In genomic region chr12:117790948-117791347, GRCh38 we compare ENCODE assay signal across 22 cellular contexts.
DNase-seq lines count a peak whose midpoint lies in the region; ATAC-seq, FAIRE-seq and TF ChIP-seq lines count a peak whose summit lies in the region.
"Had no signal": no experiment of that assay in that cellular context is flagged by ENCODE, and none has a peak within 500 bp of the region (broad histone marks: within the 10 kb centered on the region; RNA-seq: fewer than 3 reads in every experiment).

No MANE protein-coding gene starts in this region.

- no peaks in the 10 kb centered on the region for H3K27me3 ChIP-seq in GM23338 (ENCODE audit: insufficient read depth)
- H3K27me3 ChIP-seq in HUES64 (ENCODE audit: insufficient read depth, low read length): no peaks in the 10 kb centered on the region
- H3K27me3 ChIP-seq in H1 (replicated peaks in 1 of 4; ENCODE audit: control insufficient read depth in 3 of 4, extremely low read depth in 1 of 4, insufficient read depth in 3 of 4, low read length in 3 of 4): no peaks in the 10 kb centered on the region; a peak in 2 of 7 replicates
- no peaks in the 10 kb centered on the region for H3K27me3 ChIP-seq in iPS-20b (ENCODE audit: insufficient read depth, low read length)
- H3K27me3 ChIP-seq in BE2C: no peaks in the 10 kb centered on the region
- H3K27me3 ChIP-seq in H7 (ENCODE audit: control insufficient read depth, insufficient read depth, low read length): no peaks in the 10 kb centered on the region
- H3K27me3 ChIP-seq: BLaER1 treated with 17β-estradiol and CSF1 and Interleukin-3, amounts not matched to agents 10 nM and 100 nM had no signal

- H2BK20ac ChIP-seq in H1 (ENCODE audit: low read length): 0 out of 2 replicates have a peak overlapping the region, but pooled peaks have one; percentile 9

- no peaks in the 10 kb centered on the region for H3K9me3 Mint-ChIP-seq in GM23338

- H3K18ac ChIP-seq in H1 (ENCODE audit: extremely low read depth, low read length): peak overlapping the region; percentile 39; the same call in 1 of the 2 replicates

- H3K27ac ChIP-seq in GM23338 (ENCODE audit: low read depth) (peak overlapping the region; percentile 88), HUES64 (ENCODE audit: low read depth, low read length) (0 out of 2 replicates have a peak overlapping the region, but pooled peaks have one; percentile 27), H1 (ENCODE audit: low read depth, low read length) (no peak overlapping the region), iPS-20b (ENCODE audit: low read length) (no peak overlapping the region)
- H3K27ac ChIP-seq: 22Rv1; BLaER1 treated with 17β-estradiol and CSF1 and Interleukin-3, amounts not matched to agents 10 nM and 100 nM had no signal

- H2BK120ac ChIP-seq in H1 (replicated peaks; ENCODE audit: low read depth, low read length): no peak overlapping the region

- TF ChIP-seq RAD21 in H1 (IDR thresholded peaks at IDR 0.05 in 1 of 2, conservative IDR thresholded peaks at IDR 0.05 in 1 of 2; ENCODE audit: low read depth in 2 of 2, low read length in 2 of 2): no peak

- CTCF ChIA-PET in H1 (lab: Charles Lee; ENCODE audit: partially characterized antibody): interaction anchor here (0.7 to 2.6 kb wide), 5 partner anchors 13 to 388 kb away, joined by 3 to 8 read pairs (median 4); no protein-coding TSS in a partner anchor

- no peak for TF ChIP-seq POLR2A in H1 (IDR thresholded peaks at IDR 0.05; ENCODE audit: control extremely low read depth in 1 of 2, low read depth in 2 of 2, low read length in 2 of 2)

- FAIRE-seq in H1 (lab: Jason Lieb, UNC): no peak
- FAIRE-seq: A204.1, GM12891 had no signal

- H2AFZ ChIP-seq in GM23338 (no peak overlapping the region), H1 (ENCODE audit: low read length) (no peak overlapping the region)

- no peaks in the 10 kb centered on the region for H3K36me3 ChIP-seq in GM23338 (ENCODE audit: insufficient read depth)
- H3K36me3 ChIP-seq in HUES64 (ENCODE audit: insufficient read depth, low read length): no peaks in the 10 kb centered on the region
- peaks cover 0 to 3% (median 0%) of the 10 kb centered on the region in 4 experiments; a peak in 1 of 8 replicates for H3K36me3 ChIP-seq in H1 (ENCODE audit: control insufficient read depth in 2 of 4, insufficient read depth in 4 of 4, low read length in 3 of 4)
- no peaks in the 10 kb centered on the region for H3K36me3 ChIP-seq in iPS-20b (ENCODE audit: insufficient read depth, low read depth, low read length)
- no peaks in the 10 kb centered on the region for H3K36me3 ChIP-seq in BE2C
- no peaks in the 10 kb centered on the region for H3K36me3 ChIP-seq in H7 (replicated peaks; ENCODE audit: control insufficient read depth, insufficient read depth, low read length)
- H3K36me3 ChIP-seq: BLaER1 treated with 17β-estradiol and CSF1 and Interleukin-3, amounts not matched to agents 10 nM and 100 nM had no signal

- H4K91ac ChIP-seq in H1 (replicated peaks; ENCODE audit: insufficient read length, low read length): no peak overlapping the region

- peaks cover 39% of the 10 kb centered on the region for H3K4me1 Mint-ChIP-seq in GM23338
- H3K4me1 Mint-ChIP-seq: B cell; CD14-positive monocyte; CD8-positive, alpha-beta memory T cell had no signal

- no peak overlapping the region for H3K23ac ChIP-seq in H1 (ENCODE audit: insufficient read length)

- H3K36me3 Mint-ChIP-seq in GM23338 (ENCODE audit: low read depth): no peaks in the 10 kb centered on the region
- H3K36me3 Mint-ChIP-seq: CD14-positive monocyte; CD8-positive, alpha-beta memory T cell had no signal

- H3K14ac ChIP-seq in H1 (ENCODE audit: insufficient read length): no peak overlapping the region

- peaks cover 16% of the 10 kb centered on the region for H3K23me2 ChIP-seq in H1 (ENCODE audit: low read depth, low read length)

- H3K9ac ChIP-seq in HUES64 (ENCODE audit: low read depth, low read length): no peak overlapping the region
- no peak overlapping the region for H3K9ac ChIP-seq in H1 (replicated peaks in 1 of 4; ENCODE audit: extremely low read depth in 1 of 4, low read depth in 3 of 4, low read length in 3 of 4)
- H3K9ac ChIP-seq in iPS-20b (ENCODE audit: low read depth, low read length): peak overlapping the region; percentile 36; the same call in 1 of the 2 replicates
- H3K9ac ChIP-seq: BLaER1 treated with 17β-estradiol and CSF1 and Interleukin-3, amounts not matched to agents 10 nM and 100 nM had no signal

- H3K4me3 ChIP-seq in GM23338 (no peak overlapping the region), HUES64 (ENCODE audit: low read length) (no peak overlapping the region), H1 (ENCODE audit: extremely low read depth in 1 of 4, insufficient read depth in 2 of 4, low read depth in 3 of 4, low read length in 4 of 4) (no peak overlapping the region), iPS-20b (ENCODE audit: low read length) (no peak overlapping the region), BE2C (ENCODE audit: low read depth, low read length) (no peak overlapping the region), H7 (ENCODE audit: insufficient read depth, low read depth, low read length) (no peak overlapping the region)
- H3K4me3 ChIP-seq: BLaER1 treated with 17β-estradiol and CSF1 and Interleukin-3, amounts not matched to agents 10 nM and 100 nM had no signal

- DNase-seq in GM23338 (ENCODE audit: low spot score) (no peak), H1 (ENCODE audit: low read depth in 1 of 2, low spot score in 2 of 2) (no peak), OCI-M2 (lab: John Stamatoyannopoulos, UW; ENCODE audit: unreplicated experiment) (no peak), BE2C (no peak), COLO668 (lab: John Stamatoyannopoulos, UW; ENCODE audit: unreplicated experiment) (no peak), H7 (no peak)
- DNase-seq: Calu3; CD4-positive, alpha-beta T cell; CD8-positive, alpha-beta memory T cell; COR-L47; DMS53; DMS79 treated with DMSO at 0.1 percent for 48 hours; GF-D8; HCEC 1CT had no signal

- H2BK12ac ChIP-seq in H1 (ENCODE audit: low read depth, low read length): peak overlapping the region; percentile 77

- no peak overlapping the region for H2BK15ac ChIP-seq in H1 (ENCODE audit: low read length)

- H3K79me2 ChIP-seq in GM23338 (replicated peaks; ENCODE audit: insufficient read depth): no peaks in the 10 kb centered on the region
- H3K79me2 ChIP-seq in H1 (ENCODE audit: control insufficient read depth in 1 of 2, insufficient read depth in 2 of 2, low read length in 2 of 2): no peaks in the 10 kb centered on the region

- no peak overlapping the region for H3K4me3 Mint-ChIP-seq in GM23338
- H3K4me3 Mint-ChIP-seq: B cell; CD14-positive monocyte; CD4-positive, alpha-beta T cell; CD8-positive, alpha-beta memory T cell had no signal

- POLR2A ChIA-PET in H1 (lab: Charles Lee; ENCODE audit: partially characterized antibody): interaction anchor here (1.0 to 1.7 kb wide), 3 partner anchors 9 to 85 kb away, joined by 3 to 4 read pairs (median 3); no protein-coding TSS in a partner anchor

- 0 out of 2 replicates have a peak overlapping the region, but pooled peaks have one; percentile 43 for H2AK5ac ChIP-seq in H1 (ENCODE audit: low read depth, low read length)

- H2BK5ac ChIP-seq in H1 (ENCODE audit: low read depth, low read length): peak overlapping the region; percentile 84; the same call in 1 of the 2 replicates

- no peak overlapping the region for H4K5ac ChIP-seq in H1 (ENCODE audit: insufficient read length, low read depth, low read length)

- H3K4me2 ChIP-seq in GM23338 (peak overlapping the region; percentile 49), H1 (ENCODE audit: insufficient read depth in 1 of 2, low read depth in 2 of 2, low read length in 2 of 2) (peak overlapping the region in 1 of 2 experiments; percentile 13; a peak in 1 of 4 replicates)
- H3K4me2 ChIP-seq: BLaER1 treated with 17β-estradiol and CSF1 and Interleukin-3, amounts not matched to agents 10 nM and 100 nM had no signal

- ATAC-seq in GM23338: no peak

- H4K8ac ChIP-seq in H1 (ENCODE audit: extremely low read depth, insufficient read depth, low read length): no peak overlapping the region

- H4K20me1 ChIP-seq in GM23338 (replicated peaks; ENCODE audit: insufficient read depth): no peaks in the 10 kb centered on the region
- H4K20me1 ChIP-seq in H1 (replicated peaks in 1 of 2; ENCODE audit: control insufficient read depth in 1 of 2, insufficient read depth in 2 of 2, low read length in 2 of 2): peaks cover 0 to 11% of the 10 kb centered on the region in 2 experiments
- H4K20me1 ChIP-seq: BLaER1 treated with 17β-estradiol and CSF1 and Interleukin-3, amounts not matched to agents 10 nM and 100 nM had no signal

- no peak overlapping the region for H3K56ac ChIP-seq in H1 (replicated peaks; ENCODE audit: insufficient read length, low read depth, low read length)

- H3K27ac Mint-ChIP-seq in GM23338: peak overlapping the region; percentile 67
- H3K27ac Mint-ChIP-seq: B cell; CD4-positive, alpha-beta T cell; CD8-positive, alpha-beta memory T cell had no signal

- H3K9me2 ChIP-seq in GM23338 (ENCODE audit: insufficient read depth): no peaks in the 10 kb centered on the region

- H3K27me3 Mint-ChIP-seq in GM23338 (ENCODE audit: insufficient read depth, low read depth, poor library complexity): no peaks in the 10 kb centered on the region
- H3K27me3 Mint-ChIP-seq: CD4-positive, alpha-beta T cell had no signal

- no peaks in the 10 kb centered on the region for H3K9me3 ChIP-seq in HUES64 (ENCODE audit: insufficient read depth, low read depth, low read length)
- H3K9me3 ChIP-seq in H1 (ENCODE audit: insufficient read depth in 2 of 2, low read depth in 1 of 2, low read length in 1 of 2): peaks cover 0 to 12% of the 10 kb centered on the region in 2 experiments; a peak in 2 of 4 replicates
- peaks cover 11% of the 10 kb centered on the region for H3K9me3 ChIP-seq in iPS-20b (ENCODE audit: insufficient read depth, low read depth, low read length)
- no peaks in the 10 kb centered on the region; the same call in 1 of the 2 replicates for H3K9me3 ChIP-seq in BE2C

- H3K4ac ChIP-seq in H1 (replicated peaks; ENCODE audit: insufficient read length, low read depth, low read length): no peak overlapping the region

- TF ChIP-seq EP300 in H1 (IDR thresholded peaks at IDR 0.05; ENCODE audit: borderline replicate concordance in 1 of 2, low read depth in 2 of 2, low read length in 2 of 2): no peak

- H3K4me1 ChIP-seq in GM23338 (ENCODE audit: insufficient read depth) (peaks cover 31% of the 10 kb centered on the region), HUES64 (ENCODE audit: insufficient read depth, low read length) (peaks cover 21% of the 10 kb centered on the region), H1 (replicated peaks in 1 of 4; ENCODE audit: control insufficient read depth in 3 of 4, insufficient read depth in 4 of 4, low read length in 3 of 4) (peaks cover 2 to 13% (median 10%) of the 10 kb centered on the region in 4 experiments; a peak in 5 of 7 replicates), iPS-20b (ENCODE audit: insufficient read depth, low read length) (peaks cover 18% of the 10 kb centered on the region; the same call in 1 of the 2 replicates), BE2C (no peaks in the 10 kb centered on the region)

- no peak for TF ChIP-seq CTCF in GM23338 (conservative IDR thresholded peaks at IDR 0.05; ENCODE audit: low read depth in 2 of 2)
- TF ChIP-seq CTCF in H1 (IDR thresholded peaks at IDR 0.05; ENCODE audit: control extremely low read depth in 1 of 3, insufficient read depth in 1 of 3, low read depth in 1 of 3, low read length in 3 of 3): no peak
- no peak for TF ChIP-seq CTCF in BE2C (IDR thresholded peaks at IDR 0.05; ENCODE audit: low read depth, low read length)

- WGBS in HUES64: 62% methylated on average over 2 of the region's 2 CpGs
- 58% methylated on average over 2 of the region's 2 CpGs; no CpG with 5 or more reads in 1 of the 2 experiments for WGBS in H1 (ENCODE audit: extremely low coverage in 1 of 2, insufficient coverage in 1 of 2, insufficient read length in 1 of 2, insufficient replicate concordance in 2 of 2, low coverage in 1 of 2, low lambda C conversion rate in 2 of 2, missing lambda C conversion rate in 1 of 2), 2 experiments

- peaks cover 2% of the 10 kb centered on the region; the same call in 1 of the 2 replicates for H3K79me1 ChIP-seq in H1 (ENCODE audit: low read depth, low read length)

- H3F3A ChIP-seq in GM23338 (replicated peaks; ENCODE audit: low read depth): peaks cover 8% of the 10 kb centered on the region; the same call in 1 of the 2 replicates

Comparison
In these comparisons a context has a peak if more than half of its experiments do, and no peak if none do; other contexts are left out.
1. H3K27ac ChIP-seq: peak in GM23338 (single experiment) and HUES64 (single experiment); none in H1 (single experiment) and iPS-20b (single experiment).